Comparison of ENCODE assay signal across 9 cellular contexts in the genomic region with DNA sequence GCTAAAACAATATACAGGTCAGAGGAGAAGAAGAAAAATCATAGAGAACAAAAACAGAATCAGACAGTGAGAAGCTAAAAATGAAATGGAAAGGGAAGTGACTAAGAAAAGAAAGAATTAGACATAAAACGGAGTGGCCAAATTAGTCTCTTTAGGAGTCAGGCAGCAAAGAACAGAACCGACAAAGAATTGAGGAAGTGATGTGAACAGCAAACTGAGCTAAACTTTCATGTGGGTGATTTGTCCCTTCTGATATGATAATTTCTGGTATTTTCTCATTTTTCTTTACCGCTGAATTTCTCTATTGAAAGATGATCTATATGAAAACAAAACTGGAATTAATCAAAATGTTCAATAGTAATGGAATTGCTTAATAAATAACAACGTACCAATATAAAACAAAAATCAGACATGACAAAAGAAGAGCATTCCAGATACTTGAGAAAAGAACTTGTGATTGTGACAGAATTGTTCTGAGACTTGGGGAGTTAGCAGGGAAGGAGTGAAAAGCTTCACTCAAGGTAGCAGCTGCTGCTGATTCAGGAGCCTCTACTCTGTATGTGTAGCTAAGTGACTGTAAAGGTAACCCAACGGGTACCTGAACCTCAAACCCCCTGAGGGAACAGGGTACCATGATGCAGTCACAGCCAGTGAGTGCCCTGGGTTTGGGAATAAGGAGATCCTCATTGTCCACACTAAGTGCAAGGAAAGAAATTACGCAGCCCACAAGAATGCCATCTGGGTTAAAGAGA.
DNase-seq lines count a peak whose midpoint lies in the region; ATAC-seq lines count a peak whose summit lies in the region.
"Had no signal": no experiment of that assay in that cellular context is flagged by ENCODE, and none has a peak within 500 bp of the region (broad histone marks: within the 10 kb centered on the region; RNA-seq: fewer than 3 reads in every experiment).

No MANE protein-coding gene starts in this region.

- ATAC-seq in GM18508 (IDR thresholded peaks at IDR 0.05; ENCODE audit: insufficient read depth, unreplicated experiment) (peak; percentile 53), GM21390 (IDR thresholded peaks at IDR 0.05; ENCODE audit: unreplicated experiment) (peak; percentile 82), HG03442 (IDR thresholded peaks at IDR 0.05; ENCODE audit: unreplicated experiment) (peak; percentile 90)

- no peak for DNase-seq in nucleus accumbens (lab: John Stamatoyannopoulos, UW)
- DNase-seq in SHP77 treated with DMSO at 0.1 percent for 48 hours (lab: John Stamatoyannopoulos, UW) = no peak
- no peak for DNase-seq in dedifferentiated amniotic fluid mesenchymal stem cell (ENCODE audit: extremely low spot score)
- DNase-seq: anterior cingulate cortex had no signal

- peaks cover 71% of the 10 kb centered on the region for H3K36me3 Mint-ChIP-seq in dendritic cell treated with granulocyte-macrophage colony-stimulating factor and Interleukin-4, amounts not matched to agents 40 ng/mL and 50 ng/mL, for 4 days (ENCODE audit: low read depth)

- no peaks in the 10 kb centered on the region for H3K9me3 Mint-ChIP-seq in dendritic cell treated with granulocyte-macrophage colony-stimulating factor and Interleukin-4, amounts not matched to agents 40 ng/mL and 50 ng/mL, for 4 days
- H3K9me3 Mint-ChIP-seq: nephron had no signal

- H3K27me3 Mint-ChIP-seq in dendritic cell treated with granulocyte-macrophage colony-stimulating factor and Interleukin-4, amounts not matched to agents 40 ng/mL and 50 ng/mL, for 4 days = no peaks in the 10 kb centered on the region

- peak overlapping the region; percentile 46 for H3K4me3 Mint-ChIP-seq in dendritic cell treated with granulocyte-macrophage colony-stimulating factor and Interleukin-4, amounts not matched to agents 40 ng/mL and 50 ng/mL, for 4 days
- H3K4me3 Mint-ChIP-seq: nephron had no signal

- peak overlapping the region; percentile 69 for H3K27ac Mint-ChIP-seq in dendritic cell treated with granulocyte-macrophage colony-stimulating factor and Interleukin-4, amounts not matched to agents 40 ng/mL and 50 ng/mL, for 4 days
- H3K27ac Mint-ChIP-seq: nephron had no signal

- H3K4me1 Mint-ChIP-seq in dendritic cell treated with granulocyte-macrophage colony-stimulating factor and Interleukin-4, amounts not matched to agents 40 ng/mL and 50 ng/mL, for 4 days (ENCODE audit: low read depth) = peaks cover 77% of the 10 kb centered on the region

- intact Hi-C loops in dendritic cell treated with granulocyte-macrophage colony-stimulating factor and Interleukin-4, amounts not matched to agents 40 ng/mL and 50 ng/mL, for 4 days (cut with micrococcal nuclease) = no loop called here
